In genomic region chr12:90327783-90328743, GRCh38 we compare ENCODE assay signal across 26 cellular contexts.
"Had no signal": no experiment of that assay in that cellular context is flagged by ENCODE, and none has a peak within 500 bp of the region (broad histone marks: within the 10 kb centered on the region; RNA-seq: fewer than 3 reads in every experiment).

No MANE protein-coding gene starts in this region.

- H3K36me3 Mint-ChIP-seq: activated CD4-positive, alpha-beta memory T cell treated with anti-CD3 and anti-CD28 coated beads for 36 hours; activated naive CD8-positive, alpha-beta T cell treated with anti-CD3 and anti-CD28 coated beads for 36 hours; brain; naive thymus-derived CD4-positive, alpha-beta T cell had no signal

- H3K27ac ChIP-seq: ascending aorta, cardiac muscle cell, esophagus squamous epithelium, thyroid gland, upper lobe of left lung, vagina had no signal

- H3K36me3 ChIP-seq: ascending aorta, cardiac muscle cell, esophagus squamous epithelium, thyroid gland, upper lobe of left lung, vagina had no signal

- H3K4me3 ChIP-seq: ascending aorta, cardiac muscle cell, esophagus squamous epithelium, thyroid gland, upper lobe of left lung, vagina had no signal

- H3K4me3 Mint-ChIP-seq: activated CD4-positive, alpha-beta memory T cell treated with anti-CD3 and anti-CD28 coated beads for 36 hours; activated CD4-positive, alpha-beta T cell treated with anti-CD3 and anti-CD28 coated beads, Interleukin-2, amount 10 ng/mL, durations not matched to agents 24 days and 14 days; activated naive CD4-positive, alpha-beta T cell treated with anti-CD3 and anti-CD28 coated beads for 36 hours; activated naive CD8-positive, alpha-beta T cell treated with anti-CD3 and anti-CD28 coated beads for 36 hours; activated T-helper 1 cell treated with anti-CD3 and anti-CD28 coated beads, Interleukin-12 subunit alpha, Interleukin-12 subunit beta, Interleukin-2, Interleukin-4 antibody, amounts not matched to agents 30 ng/mL and 10 ng/mL and 1 ng/mL, durations not matched to agents 14 hours and 24 hours and 36 hours; brain; endodermal cell; naive thymus-derived CD4-positive, alpha-beta T cell; neural crest cell had no signal

- H3K4me1 Mint-ChIP-seq: activated CD4-positive, alpha-beta T cell treated with anti-CD3 and anti-CD28 coated beads, Interleukin-2, amount 10 ng/mL, durations not matched to agents 24 days and 14 days; activated naive CD8-positive, alpha-beta T cell treated with anti-CD3 and anti-CD28 coated beads for 36 hours; brain; naive thymus-derived CD4-positive, alpha-beta T cell; neural crest cell had no signal

- H3K27ac Mint-ChIP-seq: activated CD4-positive, alpha-beta memory T cell treated with anti-CD3 and anti-CD28 coated beads for 36 hours; activated CD4-positive, alpha-beta T cell treated with anti-CD3 and anti-CD28 coated beads, Interleukin-2, amount 10 ng/mL, durations not matched to agents 24 days and 14 days; activated naive CD4-positive, alpha-beta T cell treated with anti-CD3 and anti-CD28 coated beads for 36 hours; activated naive CD8-positive, alpha-beta T cell treated with anti-CD3 and anti-CD28 coated beads for 36 hours; activated T-helper 1 cell treated with anti-CD3 and anti-CD28 coated beads, Interleukin-12 subunit alpha, Interleukin-12 subunit beta, Interleukin-2, Interleukin-4 antibody, amounts not matched to agents 30 ng/mL and 10 ng/mL and 1 ng/mL, durations not matched to agents 14 hours and 24 hours and 36 hours; brain; endodermal cell; naive thymus-derived CD4-positive, alpha-beta T cell had no signal

- ATAC-seq: activated CD4-positive, CD25-positive, alpha-beta regulatory T cell treated with anti-CD3 and anti-CD28 coated beads, Interleukin-2, amount 50 U/mL, for 24 hours; naive thymus-derived CD4-positive, alpha-beta T cell; right cardiac atrium; stimulated activated naive CD8-positive, alpha-beta T cell treated with anti-CD3 and anti-CD28 coated beads, Interleukin-15, Interleukin-2, amounts not matched to agents 100 U/mL and 50 U/mL, for 24 hours had no signal

- H3K4me1 ChIP-seq: ascending aorta, esophagus squamous epithelium, thyroid gland, upper lobe of left lung had no signal

- H3K27me3 ChIP-seq: ascending aorta, cardiac muscle cell, esophagus squamous epithelium, thyroid gland, upper lobe of left lung, vagina had no signal

- H3K9me3 Mint-ChIP-seq: activated CD4-positive, alpha-beta memory T cell treated with anti-CD3 and anti-CD28 coated beads for 36 hours; activated CD4-positive, alpha-beta T cell treated with anti-CD3 and anti-CD28 coated beads, Interleukin-2, amount 10 ng/mL, durations not matched to agents 24 days and 14 days; activated naive CD4-positive, alpha-beta T cell treated with anti-CD3 and anti-CD28 coated beads for 36 hours; activated naive CD8-positive, alpha-beta T cell treated with anti-CD3 and anti-CD28 coated beads for 36 hours; activated T-helper 1 cell treated with anti-CD3 and anti-CD28 coated beads, Interleukin-12 subunit alpha, Interleukin-12 subunit beta, Interleukin-2, Interleukin-4 antibody, amounts not matched to agents 30 ng/mL and 10 ng/mL and 1 ng/mL, durations not matched to agents 14 hours and 24 hours and 36 hours; endodermal cell; naive thymus-derived CD4-positive, alpha-beta T cell; neural crest cell had no signal

- DNase-seq: activated CD4-positive, alpha-beta memory T cell treated with anti-CD3 and anti-CD28 coated beads for 36 hours; activated CD4-positive, alpha-beta T cell treated with anti-CD3 and anti-CD28 coated beads, Interleukin-2, amount 10 ng/mL, durations not matched to agents 24 days and 14 days; activated CD8-positive, alpha-beta memory T cell treated with anti-CD3 and anti-CD28 coated beads, Interleukin-2, amount 50 U/mL, for 4 hours; activated effector memory CD4-positive, alpha-beta T cell treated with anti-CD3 and anti-CD28 coated beads, Interleukin-2, amount 50 U/mL, for 16 hours; activated naive CD4-positive, alpha-beta T cell treated with anti-CD3 and anti-CD28 coated beads for 36 hours; activated naive CD8-positive, alpha-beta T cell treated with anti-CD3 and anti-CD28 coated beads for 36 hours; activated T-cell treated with anti-CD3 and anti-CD28 coated beads, Interleukin-2, amount 50 U/mL, for 1 hour; cortex of kidney; endodermal cell; esophagus squamous epithelium; glutamatergic neuron; mammary epithelial cell; naive thymus-derived CD4-positive, alpha-beta T cell; nucleus accumbens; right cardiac atrium; stimulated activated CD4-positive, alpha-beta T cell treated with anti-CD3 and anti-CD28 coated beads, Interleukin-2, amount 100 ng/mL, for 48 hours; stimulated activated naive CD8-positive, alpha-beta T cell treated with anti-CD3 and anti-CD28 coated beads, Interleukin-15, Interleukin-2, amounts not matched to agents 100 U/mL and 50 U/mL, for 24 hours; thyroid gland; upper lobe of left lung had no signal

- H3K9me3 ChIP-seq: ascending aorta, esophagus squamous epithelium, thyroid gland, upper lobe of left lung, vagina had no signal

- H3K27me3 Mint-ChIP-seq: activated CD4-positive, alpha-beta memory T cell treated with anti-CD3 and anti-CD28 coated beads for 36 hours; activated naive CD8-positive, alpha-beta T cell treated with anti-CD3 and anti-CD28 coated beads for 36 hours; brain had no signal
